Comparison of ENCODE assay signal across 1 cellular context in genomic region chr19:35484637-35485036, GRCh38.
TF ChIP-seq lines count a peak whose summit lies in the region.

No MANE protein-coding gene starts in this region.

TF ChIP-seq in GM12878, 131 proteins besides CTCF, POLR2A, EP300 and RAD21 (continued from another document):
- TF ChIP-seq BCL3 (IDR thresholded peaks at IDR 0.05; ENCODE audit: borderline replicate concordance, insufficient read depth, low read depth, low read length, poor library complexity, severe bottlenecking) (peak; percentile 74), PKNOX1 (IDR thresholded peaks at IDR 0.05) (no peak), POU2F2 (IDR thresholded peaks at IDR 0.05; ENCODE audit: borderline replicate concordance, low read depth, low read length) (peak; percentile 82; the same call in 1 of the 3 replicates), JUNB (IDR thresholded peaks at IDR 0.05) (no peak), PRDM15 (CRISPR knock-in tag; IDR thresholded peaks at IDR 0.05) (no peak), BACH1 (IDR thresholded peaks at IDR 0.05; ENCODE audit: borderline replicate concordance) (peak; percentile 73; the same call in 1 of the 2 replicates), RELB (IDR thresholded peaks at IDR 0.05; ENCODE audit: low read depth) (peak; percentile 57; the same call in 1 of the 2 replicates), MEF2A (IDR thresholded peaks at IDR 0.05; ENCODE audit: insufficient read depth, low read depth, low read length) (no peak)
